8 cellular contexts compared by ENCODE assay signal in the genomic region with DNA sequence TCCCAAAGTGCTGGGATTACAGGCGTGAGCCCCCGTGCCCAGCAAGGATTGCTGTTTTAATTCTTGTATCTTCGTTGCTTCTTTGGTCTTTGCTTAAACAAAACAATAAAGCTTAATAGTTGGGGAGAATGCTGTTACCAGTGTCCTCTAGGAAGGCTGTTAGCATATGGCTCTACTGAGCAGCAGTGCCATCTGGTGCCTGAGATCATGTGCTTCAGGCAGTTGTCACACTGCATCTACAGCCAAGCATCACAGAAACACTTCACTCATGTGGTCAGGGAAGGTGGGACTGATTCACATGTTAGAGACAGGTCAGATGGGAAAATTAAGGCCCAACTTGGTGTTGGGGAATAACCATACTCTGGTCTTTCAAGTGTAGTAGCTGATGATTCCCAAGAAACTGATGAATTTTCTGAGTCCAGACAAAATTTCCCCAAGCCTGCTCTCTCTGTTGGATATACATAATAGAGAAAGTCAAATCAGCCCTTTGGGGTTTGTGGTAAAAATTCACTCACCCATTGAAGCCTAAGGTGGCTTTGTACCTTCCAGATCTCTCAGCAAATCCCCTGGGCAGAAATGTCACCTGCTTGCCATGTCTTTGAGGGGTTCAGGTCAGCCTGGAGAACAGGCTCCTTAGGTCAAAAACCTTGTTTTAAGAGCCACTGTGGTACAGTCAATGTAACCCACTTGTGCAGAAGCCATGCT. TPM values are rescaled to one million over a fixed set of nuclear protein-coding genes. Genes with fewer than 3 reads are reported as not detected.
DNase-seq lines count a peak whose midpoint lies in the region; ATAC-seq, FAIRE-seq and TF ChIP-seq lines count a peak whose summit lies in the region.

No MANE protein-coding gene starts in this region.

- H4K20me1 ChIP-seq in OCI-LY3 (ENCODE audit: insufficient read depth, low read length), result no peaks in the 10 kb centered on the region

- H3K27ac ChIP-seq in A673 (ENCODE audit: low read depth, low read length, poor library complexity, severe bottlenecking), result no peak overlapping the region
- no peak overlapping the region for H3K27ac ChIP-seq in OCI-LY3 (ENCODE audit: low read length)
- no peak overlapping the region for H3K27ac ChIP-seq in left lung

- TF ChIP-seq CTCF in A673 (conservative IDR thresholded peaks at IDR 0.05; ENCODE audit: low read depth, low read length) (peak; percentile 60), OCI-LY3 (IDR thresholded peaks at IDR 0.05; ENCODE audit: low read depth, low read length) (peak; percentile 64), cardiac fibroblast (IDR thresholded peaks at IDR 0.05; ENCODE audit: low read depth, low read length) (peak; percentile 48), left lung (IDR thresholded peaks at IDR 0.05) (peak in 1 of 2 donors; percentile 8)

- H3K4me1 ChIP-seq in A673 (ENCODE audit: insufficient read depth, low read length, poor library complexity, severe bottlenecking) (no peaks in the 10 kb centered on the region), OCI-LY3 (ENCODE audit: low read length) (no peaks in the 10 kb centered on the region), left lung (no peaks in the 10 kb centered on the region)

- H3K27me3 ChIP-seq in A673 (replicated peaks; ENCODE audit: insufficient read depth, low read depth, low read length, poor library complexity) (no peaks in the 10 kb centered on the region), OCI-LY3 (ENCODE audit: low read depth, low read length) (no peaks in the 10 kb centered on the region), left lung (no peaks in the 10 kb centered on the region)

- no TSS peak for BruUV-seq in A673 (replicated peaks; lab: Mats Ljungman, UMichigan)

- intact Hi-C loops in A673 (cut with micrococcal nuclease; ENCODE audit: unreplicated experiment) (no loop called here), left lung (cut with DNase I) (no loop called here)

- H3K4me3 ChIP-seq in A673 (ENCODE audit: low read depth, low read length, poor library complexity, severe bottlenecking), result no peak overlapping the region
- H3K4me3 ChIP-seq in OCI-LY3 (ENCODE audit: low read length), result no peak overlapping the region
- H3K4me3 ChIP-seq in cardiac fibroblast (replicated peaks in 1 of 2; ENCODE audit: low read depth in 2 of 2, low read length in 2 of 2), result no peak overlapping the region
- H3K4me3 ChIP-seq in left lung, result no peak overlapping the region

- DNase-seq in A673 (ENCODE audit: low spot score) (peak; percentile 57), cardiac fibroblast (ENCODE audit: low read depth in 2 of 2) (peak; percentile 65 to 70), left lung (no peak)

- CTCF ChIA-PET in A673 (lab: Charles Lee), result no interaction called here

- FAIRE-seq in G401.6 (lab: Jason Lieb, UNC), result peak; percentile 60

- ATAC-seq in HG03039 (IDR thresholded peaks at IDR 0.05; ENCODE audit: unreplicated experiment), result peak; percentile 49
- ATAC-seq in left lung, result peak; percentile 53
- no peak for ATAC-seq in HG03175 (IDR thresholded peaks at IDR 0.05; ENCODE audit: unreplicated experiment)
- ATAC-seq in HG03378 (IDR thresholded peaks at IDR 0.05; ENCODE audit: unreplicated experiment), result no peak

- no peak overlapping the region for H3K9ac ChIP-seq in OCI-LY3 (ENCODE audit: low read length)

- H3K36me3 ChIP-seq in A673 (ENCODE audit: insufficient read depth, low read length, poor library complexity, severe bottlenecking) (no peaks in the 10 kb centered on the region), OCI-LY3 (replicated peaks; ENCODE audit: low read depth, low read length) (no peaks in the 10 kb centered on the region), left lung (peaks cover 0 to 46% of the 10 kb centered on the region in 2 donors)

- no peaks in the 10 kb centered on the region for H3K79me2 ChIP-seq in OCI-LY3 (ENCODE audit: low read length)

- POLR2A ChIA-PET in A673 (lab: Charles Lee; ENCODE audit: low non-redundant PET), result no interaction called here

- no peak overlapping the region for H2AFZ ChIP-seq in OCI-LY3 (ENCODE audit: low read depth, low read length)

- H3K9me3 ChIP-seq in A673 (ENCODE audit: low read depth, low read length, poor library complexity, severe bottlenecking) (no peaks in the 10 kb centered on the region), OCI-LY3 (ENCODE audit: insufficient read depth, low read length) (no peaks in the 10 kb centered on the region), left lung (no peaks in the 10 kb centered on the region)

- no peak overlapping the region for H3K4me2 ChIP-seq in OCI-LY3 (ENCODE audit: low read length)

RNA-seq across cellular contexts. Expression of gene UBE2D4, which starts 28.4 kb away (rescaled TPM):
- total RNA-seq in A673 (2021), result 10.6 and 11.8 TPM in 2 replicates
- total RNA-seq in left lung, result 10 to 100 TPM; 25.7 to 26.4 TPM

RNA-seq across cellular contexts. Expression of gene SPDYE1, which starts 43.0 kb away (rescaled TPM):
- not detected in 2 replicates for total RNA-seq in A673 (2021)
- total RNA-seq in left lung, result not detected

RNA-seq across cellular contexts. Expression of gene URGCP, which starts 48.3 kb away (rescaled TPM):
- total RNA-seq in A673 (2021) (23.8 and 26.6 TPM in 2 replicates), left lung (10 to 100 TPM; 25.5 to 29.9 TPM)

Comparison
In these comparisons a context has a peak if more than half of its experiments do, and no peak if none do; other contexts are left out.
1. DNase-seq: peak in A673 (single experiment) and cardiac fibroblast (2 of 2); none in left lung (0 of 2).
2. ATAC-seq: peak in HG03039 (single experiment) and left lung (single experiment); none in HG03175 (single experiment) and HG03378 (single experiment).